1 cellular context compared by ENCODE assay signal in the genomic region with DNA sequence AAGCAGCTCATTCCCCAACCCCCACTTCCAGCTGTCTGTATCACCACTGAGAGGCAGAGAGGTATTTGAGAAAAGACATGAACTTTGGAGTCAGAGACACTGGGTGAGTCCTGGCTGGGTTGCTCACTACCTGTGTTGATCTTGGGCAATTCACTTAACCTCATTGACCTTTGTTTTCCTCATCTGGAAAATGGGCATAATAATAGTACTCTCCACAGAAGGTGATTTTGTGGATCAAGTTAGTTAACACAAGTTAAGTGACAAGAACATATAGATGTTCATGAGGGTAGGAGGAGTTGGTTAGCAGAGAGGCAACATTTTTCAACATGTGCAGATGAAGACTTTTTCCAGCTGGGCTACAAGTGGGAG.
TF ChIP-seq lines count a peak whose summit lies in the region.

No MANE protein-coding gene starts in this region.

TF ChIP-seq in H1, 55 proteins besides CTCF, POLR2A, EP300 and RAD21:
- TF ChIP-seq KDM1A (IDR thresholded peaks at IDR 0.05; ENCODE audit: borderline replicate concordance, low read length) = peak; percentile 94
- no peak for TF ChIP-seq SIN3A (conservative IDR thresholded peaks at IDR 0.05 in 1 of 2, IDR thresholded peaks at IDR 0.05 in 1 of 2; ENCODE audit: low read depth in 1 of 2, low read length in 2 of 2)
- TF ChIP-seq HDAC2 (IDR thresholded peaks at IDR 0.05; ENCODE audit: borderline replicate concordance in 1 of 2, low read depth in 2 of 2, low read length in 2 of 2) = peak in 1 of 2 experiments; percentile 85; a peak in 1 of 4 replicates
- TF ChIP-seq PHF8 (conservative IDR thresholded peaks at IDR 0.05; ENCODE audit: low read depth, low read length) = no peak
